Comparison of ENCODE assay signal across 9 cellular contexts in the genomic region with DNA sequence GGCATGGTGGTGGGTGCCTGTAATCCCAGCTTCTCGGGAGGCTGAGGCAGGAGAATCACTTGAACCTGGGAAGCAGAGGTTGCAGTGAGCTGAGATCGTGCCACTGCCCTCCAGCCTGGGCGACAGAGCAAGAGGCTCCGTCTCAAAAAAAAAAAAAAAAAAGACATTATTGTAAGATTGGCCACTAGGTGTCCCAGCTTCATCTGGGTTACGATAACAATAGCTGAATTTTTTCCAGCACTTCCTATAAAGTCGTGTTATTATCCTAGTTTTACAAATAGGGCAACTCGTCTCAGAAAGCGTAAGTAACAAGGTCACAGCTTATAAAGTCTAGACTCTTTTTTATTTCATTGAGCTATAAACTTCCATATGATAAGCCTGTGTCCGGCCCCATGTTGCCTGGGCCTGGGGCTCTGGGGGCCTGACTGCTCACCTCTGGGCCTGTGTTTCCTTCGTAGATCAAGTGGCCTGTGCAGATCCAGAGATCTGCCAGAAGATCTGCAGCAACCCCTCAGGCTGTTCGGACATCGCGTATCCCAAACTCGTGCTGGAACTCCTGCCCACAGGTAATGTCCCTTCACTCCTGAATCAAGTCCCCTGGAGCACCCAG.
DNase-seq lines count a peak whose midpoint lies in the region; ATAC-seq, FAIRE-seq and TF ChIP-seq lines count a peak whose summit lies in the region.
"Had no signal": no experiment of that assay in that cellular context is flagged by ENCODE, and none has a peak within 500 bp of the region (broad histone marks: within the 10 kb centered on the region; RNA-seq: fewer than 3 reads in every experiment).

No MANE protein-coding gene starts in this region.

- no CpG with 5 or more reads among the region's 14 CpGs for WGBS in neuronal stem cell (ENCODE audit: extremely low coverage in 2 of 2, insufficient read length in 2 of 2, insufficient replicate concordance in 1 of 2), 2 donors
- 41% methylated on average over 10 of the region's 14 CpGs for WGBS in esophagus muscularis mucosa

- no peak overlapping the region for H3K4ac ChIP-seq in neuronal stem cell (ENCODE audit: low read length)

- no peaks in the 10 kb centered on the region for H3K4me1 ChIP-seq in Loucy (ENCODE audit: insufficient read depth, low read length, poor library complexity, severe bottlenecking)
- H3K4me1 ChIP-seq in colonic mucosa: no peaks in the 10 kb centered on the region
- H3K4me1 ChIP-seq in neuronal stem cell (ENCODE audit: control insufficient read depth in 2 of 2, insufficient read depth in 1 of 2, low read depth in 1 of 2, low read length in 2 of 2): peaks cover 0 to 7% of the 10 kb centered on the region in 2 donors
- H3K4me1 ChIP-seq in esophagus muscularis mucosa: peaks cover 0 to 4% (median 0%) of the 10 kb centered on the region in 4 donors

- no peaks in the 10 kb centered on the region for H3K79me2 ChIP-seq in Loucy (ENCODE audit: insufficient read depth, low read length)

- H2BK120ac ChIP-seq in neuronal stem cell (ENCODE audit: low read depth, low read length): no peak overlapping the region

- H3K27ac ChIP-seq in colonic mucosa: no peak overlapping the region
- no peak overlapping the region for H3K27ac ChIP-seq in neuronal stem cell (replicated peaks; ENCODE audit: low read length)
- no peak overlapping the region for H3K27ac ChIP-seq in esophagus muscularis mucosa (replicated peaks in 1 of 4)

- H2AK5ac ChIP-seq in neuronal stem cell (ENCODE audit: low read depth, low read length): peak overlapping the region; percentile 43

- H3K9ac ChIP-seq in Loucy (ENCODE audit: low read depth, low read length, poor library complexity, severe bottlenecking) (no peak overlapping the region), colonic mucosa (ENCODE audit: low read depth in 2 of 2, low read length in 2 of 2) (no peak overlapping the region), neuronal stem cell (ENCODE audit: low read depth, low read length, poor library complexity) (no peak overlapping the region)

- no peaks in the 10 kb centered on the region for H3K27me3 ChIP-seq in Loucy (ENCODE audit: insufficient read depth, low read length, poor library complexity, severe bottlenecking)
- H3K27me3 ChIP-seq in colonic mucosa: no peaks in the 10 kb centered on the region
- H3K27me3 ChIP-seq in neuronal stem cell (ENCODE audit: control insufficient read depth in 3 of 3, insufficient read depth in 3 of 3, low read depth in 1 of 3, low read length in 3 of 3): no peaks in the 10 kb centered on the region
- no peaks in the 10 kb centered on the region for H3K27me3 ChIP-seq in esophagus muscularis mucosa

- no peaks in the 10 kb centered on the region for H3K36me3 ChIP-seq in Loucy (ENCODE audit: insufficient read depth, low read length)
- H3K36me3 ChIP-seq in colonic mucosa: no peaks in the 10 kb centered on the region
- H3K36me3 ChIP-seq in neuronal stem cell (replicated peaks in 1 of 2; ENCODE audit: control insufficient read depth in 2 of 2, insufficient read depth in 2 of 2, low read length in 2 of 2): no peaks in the 10 kb centered on the region
- H3K36me3 ChIP-seq in esophagus muscularis mucosa: no peaks in the 10 kb centered on the region

- no peak overlapping the region for H2BK5ac ChIP-seq in neuronal stem cell (ENCODE audit: low read length)

- H2BK15ac ChIP-seq in neuronal stem cell (ENCODE audit: low read length): peak overlapping the region; percentile 15

- no peak overlapping the region for H4K91ac ChIP-seq in neuronal stem cell (ENCODE audit: low read depth, low read length, poor library complexity)

- peak; percentile 55 for TF ChIP-seq CTCF in Loucy (conservative IDR thresholded peaks at IDR 0.05; ENCODE audit: low read length)
- peak; percentile 37 for TF ChIP-seq CTCF in colonic mucosa (IDR thresholded peaks at IDR 0.05)
- TF ChIP-seq CTCF in esophagus muscularis mucosa (IDR thresholded peaks at IDR 0.05): peak in 1 of 3 experiments; percentile 40

- no peaks in the 10 kb centered on the region for H3F3A ChIP-seq in Loucy (ENCODE audit: low read depth)

- H4K20me1 ChIP-seq in Loucy (ENCODE audit: insufficient read depth, low read length, poor library complexity, severe bottlenecking): no peaks in the 10 kb centered on the region

- DNase-seq in G401 (ENCODE audit: low spot score): peak; percentile 14
- DNase-seq in colonic mucosa: no peak
- no peak for DNase-seq in neuronal stem cell (ENCODE audit: low spot score)
- DNase-seq in iPS-NIHi7 (ENCODE audit: extremely low spot score): no peak
- DNase-seq in esophagus muscularis mucosa (ENCODE audit: extremely low spot score): no peak
- no peak for DNase-seq in GM19239 (ENCODE audit: insufficient read length, low spot score)
- DNase-seq: NCI-H524 treated with DMSO at 0.1 percent for 48 hours had no signal

- TF ChIP-seq POLR2A in esophagus muscularis mucosa (IDR thresholded peaks at IDR 0.05; ENCODE audit: low read depth): no peak

- H4K8ac ChIP-seq in neuronal stem cell (ENCODE audit: low read depth, low read length): no peak overlapping the region

- H2AFZ ChIP-seq in Loucy (ENCODE audit: low read length) (no peak overlapping the region), neuronal stem cell (ENCODE audit: low read length) (peak overlapping the region; percentile 35)

- H3K4me2 ChIP-seq in Loucy (ENCODE audit: low read depth, low read length, poor library complexity, severe bottlenecking) (no peak overlapping the region), neuronal stem cell (ENCODE audit: insufficient read depth, low read length, poor library complexity, severe bottlenecking) (no peak overlapping the region)

- in situ Hi-C loops in G401 (cut with HindIII; ENCODE audit: low sequenced_read_pairs): no loop called here

- TF ChIP-seq EP300 in esophagus muscularis mucosa (IDR thresholded peaks at IDR 0.05): no peak

- no peak overlapping the region for H2BK12ac ChIP-seq in neuronal stem cell (ENCODE audit: low read length)

- intact Hi-C loops in colonic mucosa (cut with DNase I): no loop called here
- intact Hi-C loops in esophagus muscularis mucosa (cut with DNase I): no loop called here

- no peaks in the 10 kb centered on the region for H3K9me2 ChIP-seq in Loucy (replicated peaks; ENCODE audit: low read depth, low read length)

- H3K14ac ChIP-seq in neuronal stem cell (ENCODE audit: low read length): no peak overlapping the region

- FAIRE-seq in GM19239 (lab: Jason Lieb, UNC): no peak

- no peak overlapping the region for H3K23ac ChIP-seq in neuronal stem cell (ENCODE audit: low read depth, low read length, poor library complexity)

- H3K4me3 ChIP-seq in Loucy (ENCODE audit: low read length, poor library complexity, severe bottlenecking) (no peak overlapping the region), colonic mucosa (no peak overlapping the region), neuronal stem cell (ENCODE audit: low read length in 2 of 2) (no peak overlapping the region), esophagus muscularis mucosa (no peak overlapping the region)

- no peaks in the 10 kb centered on the region for H3K9me3 ChIP-seq in Loucy (ENCODE audit: insufficient read depth, low read depth, low read length)
- H3K9me3 ChIP-seq in colonic mucosa: no peaks in the 10 kb centered on the region
- H3K9me3 ChIP-seq in neuronal stem cell (replicated peaks in 1 of 2; ENCODE audit: control insufficient read depth in 2 of 2, insufficient read depth in 1 of 2, low read depth in 1 of 2, low read length in 2 of 2): no peaks in the 10 kb centered on the region
- no peaks in the 10 kb centered on the region for H3K9me3 ChIP-seq in esophagus muscularis mucosa

- H3K79me1 ChIP-seq in neuronal stem cell (ENCODE audit: low read depth, low read length): no peaks in the 10 kb centered on the region

- no peak overlapping the region for H3K18ac ChIP-seq in neuronal stem cell (ENCODE audit: low read length)

- ATAC-seq in GM21423 (IDR thresholded peaks at IDR 0.05; ENCODE audit: unreplicated experiment): no peak
